ENCODE assay signal across 39 cellular contexts in the genomic region with DNA sequence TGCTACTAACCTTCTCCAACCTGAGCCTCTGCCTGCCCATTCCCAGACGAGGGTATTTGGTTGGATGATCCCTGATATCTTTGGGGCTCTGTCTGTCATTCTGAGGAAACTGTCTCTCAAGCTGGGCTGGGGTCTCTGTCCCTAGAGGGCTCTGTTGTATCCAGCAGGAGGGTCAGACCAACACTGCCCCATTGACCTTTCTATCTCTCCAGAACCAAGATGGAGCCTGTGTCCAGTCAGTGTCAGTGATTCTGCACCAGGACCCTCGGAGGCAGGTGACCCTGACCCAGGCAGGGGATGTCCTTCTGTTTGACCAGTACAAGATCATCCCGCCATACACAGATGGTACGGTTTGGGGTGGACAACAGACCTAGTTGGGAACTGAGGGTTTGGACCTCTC. TPM values are rescaled to one million over a fixed set of nuclear protein-coding genes. Genes with fewer than 3 reads are reported as not detected.
"Had no signal": no experiment of that assay in that cellular context is flagged by ENCODE, and none has a peak within 500 bp of the region (broad histone marks: within the 10 kb centered on the region; RNA-seq: fewer than 3 reads in every experiment).

No MANE protein-coding gene starts in this region.

- H3K27ac ChIP-seq: Peyer's patch, SJSA1 had no signal

- H3K27ac Mint-ChIP-seq: activated CD4-positive, alpha-beta T cell treated with anti-CD3 and anti-CD28 coated beads for 36 hours; activated CD4-positive, alpha-beta T cell treated with anti-CD3 and anti-CD28 coated beads, Interleukin-2, amount 10 ng/mL, durations not matched to agents 7 days and 5 days; activated CD8-positive, alpha-beta memory T cell treated with anti-CD3 and anti-CD28 coated beads, Interleukin-2, amount 10 ng/mL, durations not matched to agents 7 days and 5 days; activated naive CD4-positive, alpha-beta T cell treated with anti-CD3 and anti-CD28 coated beads, Interleukin-2, amount 50 U/mL, for 24 hours; activated T-cell treated with anti-CD3 and anti-CD28 coated beads, Interleukin-2, amount 50 U/mL, for 72 hours; activated T-helper 17 cell treated with anti-CD3 and anti-CD28 coated beads, Interleukin-2, amount 50 U/mL, for 72 hours; brain; T-helper 1 cell treated with Interleukin-12 subunit alpha and Interleukin-12 subunit beta and Interleukin-4 antibody, amounts not matched to agents 30 μg/mL and 1 μg/mL, for 36 hours; T-helper 2 cell treated with Interferon-gamma antibody and Interleukin-4, amounts not matched to agents 5 μg/mL and 100 μg/mL, for 36 hours had no signal

- ATAC-seq: activated CD4-positive, CD25-positive, alpha-beta regulatory T cell treated with anti-CD3 and anti-CD28 coated beads, Interleukin-2, amount 50 U/mL, for 24 hours; activated CD8-positive, alpha-beta memory T cell treated with anti-CD3 and anti-CD28 coated beads, Interleukin-2, amount 10 ng/mL, durations not matched to agents 7 days and 5 days; activated T-cell treated with anti-CD3 and anti-CD28 coated beads, Interleukin-2, amount 50 U/mL, for 72 hours; activated T-helper 17 cell treated with anti-CD3 and anti-CD28 coated beads, Interleukin-2, amount 50 U/mL, for 72 hours; K562; PC-3 had no signal

- H3K4me3 ChIP-seq: K562, Peyer's patch, SJSA1 had no signal

- DNase-seq: activated CD4-positive, alpha-beta T cell treated with anti-CD3 and anti-CD28 coated beads for 36 hours; activated CD4-positive, alpha-beta T cell treated with anti-CD3 and anti-CD28 coated beads, Interleukin-2, amount 10 ng/mL, durations not matched to agents 7 days and 5 days; activated CD4-positive, alpha-beta T cell treated with anti-CD3 and anti-CD28 coated beads, Interleukin-2, amount 50 U/mL, for 48 hours; activated CD8-positive, alpha-beta memory T cell treated with anti-CD3 and anti-CD28 coated beads for 24 hours; activated CD8-positive, alpha-beta memory T cell treated with anti-CD3 and anti-CD28 coated beads, Interleukin-2, amount 10 ng/mL, durations not matched to agents 7 days and 5 days; activated gamma-delta T cell; activated naive CD4-positive, alpha-beta T cell treated with Interleukin-2 at 50 U/mL for 16 hours; activated naive CD8-positive, alpha-beta T cell treated with anti-CD3 and anti-CD28 coated beads, Interleukin-2, amount 10 ng/mL, durations not matched to agents 7 days and 5 days; activated T-cell treated with anti-CD3 and anti-CD28 coated beads, Interleukin-2, amount 50 U/mL, for 1 hour; activated T-cell treated with anti-CD3 and anti-CD28 coated beads, Interleukin-2, amount 50 U/mL, for 72 hours; anterior cingulate cortex; central memory CD4-positive, alpha-beta T cell; NCI-H1092 treated with DMSO at 0.1 percent for 48 hours; NCI-H1417; NCI-H146; NCI-H187; NCI-H2029 treated with DMSO at 0.1 percent for 48 hours; NCI-H2107; NCI-H2171; NCI-H510A; NCI-H526; NCI-H748 treated with DMSO at 0.1 percent for 48 hours; NK-92 treated with Interleukin-12 subunit alpha and Interleukin-12 subunit beta, amount 100 ng/mL, for 24 hours; PC-3; RPMI8226; SHP77 treated with DMSO at 0.1 percent for 48 hours; SK-N-SH had no signal

- H3K4me3 Mint-ChIP-seq: activated CD4-positive, alpha-beta T cell treated with anti-CD3 and anti-CD28 coated beads for 36 hours; activated CD4-positive, alpha-beta T cell treated with anti-CD3 and anti-CD28 coated beads, Interleukin-2, amount 10 ng/mL, durations not matched to agents 7 days and 5 days; activated CD8-positive, alpha-beta memory T cell treated with anti-CD3 and anti-CD28 coated beads, Interleukin-2, amount 10 ng/mL, durations not matched to agents 7 days and 5 days; activated naive CD4-positive, alpha-beta T cell treated with anti-CD3 and anti-CD28 coated beads, Interleukin-2, amount 50 U/mL, for 24 hours; activated naive CD8-positive, alpha-beta T cell treated with anti-CD3 and anti-CD28 coated beads, Interleukin-2, amount 10 ng/mL, durations not matched to agents 7 days and 5 days; activated T-cell treated with anti-CD3 and anti-CD28 coated beads, Interleukin-2, amount 50 U/mL, for 72 hours; activated T-helper 17 cell treated with anti-CD3 and anti-CD28 coated beads, Interleukin-2, amount 50 U/mL, for 72 hours; brain; T-helper 1 cell treated with Interleukin-12 subunit alpha and Interleukin-12 subunit beta and Interleukin-4 antibody, amounts not matched to agents 30 μg/mL and 1 μg/mL, for 36 hours; T-helper 2 cell treated with Interferon-gamma antibody and Interleukin-4, amounts not matched to agents 5 μg/mL and 100 μg/mL, for 36 hours had no signal

- H3K9me3 ChIP-seq: Peyer's patch, SJSA1, SK-N-SH had no signal

- H3K4me1 Mint-ChIP-seq: activated T-helper 17 cell treated with anti-CD3 and anti-CD28 coated beads, Interleukin-2, amount 50 U/mL, for 72 hours; brain had no signal

- H3K9ac ChIP-seq: SK-N-SH had no signal

- H3K4me1 ChIP-seq: Peyer's patch, SJSA1 had no signal

- FAIRE-seq: K562, TTC549 had no signal

- H3K36me3 Mint-ChIP-seq: activated CD8-positive, alpha-beta memory T cell treated with anti-CD3 and anti-CD28 coated beads, Interleukin-2, amount 10 ng/mL, durations not matched to agents 7 days and 5 days; activated naive CD4-positive, alpha-beta T cell treated with anti-CD3 and anti-CD28 coated beads, Interleukin-2, amount 50 U/mL, for 24 hours; activated naive CD8-positive, alpha-beta T cell treated with anti-CD3 and anti-CD28 coated beads, Interleukin-2, amount 10 ng/mL, durations not matched to agents 7 days and 5 days; brain had no signal

- H3K36me3 ChIP-seq: Peyer's patch, SJSA1 had no signal

- H3K27me3 Mint-ChIP-seq: activated naive CD4-positive, alpha-beta T cell treated with anti-CD3 and anti-CD28 coated beads, Interleukin-2, amount 50 U/mL, for 24 hours had no signal

- H3K27me3 ChIP-seq: Peyer's patch had no signal

- H3K9me3 Mint-ChIP-seq: activated CD4-positive, alpha-beta T cell treated with anti-CD3 and anti-CD28 coated beads, Interleukin-2, amount 10 ng/mL, durations not matched to agents 7 days and 5 days; activated naive CD4-positive, alpha-beta T cell treated with anti-CD3 and anti-CD28 coated beads, Interleukin-2, amount 50 U/mL, for 24 hours; activated naive CD8-positive, alpha-beta T cell treated with anti-CD3 and anti-CD28 coated beads, Interleukin-2, amount 10 ng/mL, durations not matched to agents 7 days and 5 days; activated T-cell treated with anti-CD3 and anti-CD28 coated beads, Interleukin-2, amount 50 U/mL, for 72 hours; activated T-helper 17 cell treated with anti-CD3 and anti-CD28 coated beads, Interleukin-2, amount 50 U/mL, for 72 hours; brain; T-helper 1 cell treated with Interleukin-12 subunit alpha and Interleukin-12 subunit beta and Interleukin-4 antibody, amounts not matched to agents 30 μg/mL and 1 μg/mL, for 36 hours; T-helper 2 cell treated with Interferon-gamma antibody and Interleukin-4, amounts not matched to agents 5 μg/mL and 100 μg/mL, for 36 hours had no signal

RNA-seq across cellular contexts. Expression of a gene that starts 21.9 kb away (rescaled TPM):
- total RNA-seq: activated CD4-positive, alpha-beta T cell treated with anti-CD3 and anti-CD28 coated beads for 36 hours; activated CD4-positive, alpha-beta T cell treated with anti-CD3 and anti-CD28 coated beads, Interleukin-2, amount 10 ng/mL, durations not matched to agents 7 days and 5 days; activated CD8-positive, alpha-beta memory T cell treated with anti-CD3 and anti-CD28 coated beads, Interleukin-2, amount 10 ng/mL, durations not matched to agents 7 days and 5 days; activated naive CD8-positive, alpha-beta T cell treated with anti-CD3 and anti-CD28 coated beads, Interleukin-2, amount 10 ng/mL, durations not matched to agents 7 days and 5 days; activated T-cell treated with anti-CD3 and anti-CD28 coated beads, Interleukin-2, amount 50 U/mL, for 72 hours; activated T-helper 17 cell treated with anti-CD3 and anti-CD28 coated beads, Interleukin-2, amount 50 U/mL, for 72 hours; K562; M059J; PC-3; SJSA1 had no signal
- polyA plus RNA-seq: adipose tissue, K562, SK-N-SH had no signal

RNA-seq across cellular contexts. Expression of a gene that starts 24.7 kb away (rescaled TPM):
- total RNA-seq: activated CD4-positive, alpha-beta T cell treated with anti-CD3 and anti-CD28 coated beads for 36 hours; activated CD4-positive, alpha-beta T cell treated with anti-CD3 and anti-CD28 coated beads, Interleukin-2, amount 10 ng/mL, durations not matched to agents 7 days and 5 days; activated CD8-positive, alpha-beta memory T cell treated with anti-CD3 and anti-CD28 coated beads, Interleukin-2, amount 10 ng/mL, durations not matched to agents 7 days and 5 days; activated naive CD8-positive, alpha-beta T cell treated with anti-CD3 and anti-CD28 coated beads, Interleukin-2, amount 10 ng/mL, durations not matched to agents 7 days and 5 days; activated T-cell treated with anti-CD3 and anti-CD28 coated beads, Interleukin-2, amount 50 U/mL, for 72 hours; activated T-helper 17 cell treated with anti-CD3 and anti-CD28 coated beads, Interleukin-2, amount 50 U/mL, for 72 hours; K562; M059J; PC-3; SJSA1 had no signal
- polyA plus RNA-seq: SK-N-SH had no signal
